8 cellular contexts compared by ENCODE assay signal in genomic region chr4:3882316-3882885, GRCh38.
DNase-seq lines count a peak whose midpoint lies in the region; TF ChIP-seq lines count a peak whose summit lies in the region.
"Not testable (repeated sequence)": the region's sequence is repeated elsewhere in the genome, so short reads cannot be mapped to it uniquely, and the experiment has no call there.

No MANE protein-coding gene starts in this region.

- H3K4me2 ChIP-seq in GM23248 (ENCODE audit: unreplicated experiment), result not testable (repeated sequence)

- in situ Hi-C loops in GM23248 (cut with MboI), result not testable (repeated sequence)

- DNase-seq in AG10803 (ENCODE audit: low read depth) (peak; percentile 78), EL (peak; percentile 11), GM23248 (peak; percentile 66), LHCN-M2 (ENCODE audit: low read depth) (peak; percentile 21), fibroblast of mammary gland (ENCODE audit: low read depth) (peak; percentile 61), islet precursor cell (peak; percentile 32), mesenteric fat pad (ENCODE audit: low spot score) (peak; percentile 69), stromal cell of bone marrow (ENCODE audit: low read depth) (peak; percentile 67)

- H2AFZ ChIP-seq in GM23248, result not testable (repeated sequence)

- H3K79me2 ChIP-seq in GM23248 (ENCODE audit: insufficient read depth), result not testable (repeated sequence)

- not testable (repeated sequence) for H3F3A ChIP-seq in GM23248 (ENCODE audit: insufficient read depth)

- not testable (repeated sequence) for H4K20me1 ChIP-seq in GM23248 (ENCODE audit: insufficient read depth)

- H3K9me2 ChIP-seq in GM23248 (ENCODE audit: insufficient read depth), result not testable (repeated sequence)

- not testable (repeated sequence) for H3K4me1 ChIP-seq in GM23248 (ENCODE audit: insufficient read depth)

- H3K9me3 ChIP-seq in GM23248 (ENCODE audit: low read depth), result not testable (repeated sequence)

- H3K9ac ChIP-seq in GM23248, result not testable (repeated sequence)

- H3K36me3 ChIP-seq in GM23248 (ENCODE audit: low read depth), result not testable (repeated sequence)

- not testable (repeated sequence) for H3K27ac ChIP-seq in GM23248

- not testable (repeated sequence) for TF ChIP-seq CTCF in AG10803 (conservative IDR thresholded peaks at IDR 0.05; ENCODE audit: low read length); fibroblast of mammary gland (conservative IDR thresholded peaks at IDR 0.05; ENCODE audit: control insufficient read depth, insufficient read depth, low read depth, low read length)

- 33 to 37% methylated on average over 10 to 12 of the region's 12 CpGs for WGBS in GM23248 (ENCODE audit: low coverage in 1 of 2, low lambda C conversion rate in 2 of 2, missing lambda C conversion rate in 2 of 2), 2 experiments

- H3K27me3 ChIP-seq in GM23248 (replicated peaks; ENCODE audit: insufficient read depth), result peaks cover 39% of the 10 kb centered on the region

- not testable (repeated sequence) for H3K4me3 ChIP-seq in AG10803 (ENCODE audit: low read length); GM23248; fibroblast of mammary gland (ENCODE audit: control insufficient read depth, low read depth, low read length)

Comparison
In these comparisons a context has a peak if more than half of its experiments do, and no peak if none do; other contexts are left out.
1. DNase-seq: peak in every context shown above with its lines; median percentile 78 in AG10803; 69 in mesenteric fat pad; 67 in stromal cell of bone marrow; 66 in GM23248; 61 in fibroblast of mammary gland; 32 in islet precursor cell; 21 in LHCN-M2; 11 in EL.